In the genomic region with DNA sequence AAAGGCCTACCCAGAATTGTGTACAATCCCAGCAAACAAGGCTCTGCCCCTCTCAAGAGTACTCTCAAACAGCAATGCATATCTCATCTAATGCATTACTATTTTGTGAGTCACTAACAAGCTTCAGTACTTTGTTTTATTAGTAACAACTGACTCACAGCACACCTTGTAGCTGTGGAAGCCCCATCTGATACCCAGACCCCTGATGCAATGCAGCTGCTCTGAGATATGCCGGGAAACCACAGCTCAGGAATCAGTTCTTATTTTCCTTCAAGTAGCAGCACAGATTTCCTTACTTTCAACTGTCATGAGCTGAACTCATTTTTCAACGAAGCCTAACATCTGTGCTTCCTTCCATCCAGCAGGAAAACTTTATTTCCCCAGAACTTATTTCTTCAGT, we compare ENCODE assay signal across 12 cellular contexts. TPM values are rescaled to one million over a fixed set of nuclear protein-coding genes. Genes with fewer than 3 reads are reported as not detected.
DNase-seq lines count a peak whose midpoint lies in the region; ATAC-seq, FAIRE-seq and TF ChIP-seq lines count a peak whose summit lies in the region.
"Had no signal": no experiment of that assay in that cellular context is flagged by ENCODE, and none has a peak within 500 bp of the region (broad histone marks: within the 10 kb centered on the region; RNA-seq: fewer than 3 reads in every experiment).

No MANE protein-coding gene starts in this region.

- H3K9me3 ChIP-seq in RWPE2 (ENCODE audit: severe bottlenecking) = no peaks in the 10 kb centered on the region
- H3K9me3 ChIP-seq in small intestine (ENCODE audit: control insufficient read depth, low read depth) = no peaks in the 10 kb centered on the region
- H3K9me3 ChIP-seq: gastroesophageal sphincter had no signal

- TF ChIP-seq CTCF in RWPE2 (IDR thresholded peaks at IDR 0.05; ENCODE audit: poor library complexity, severe bottlenecking) (no peak), fibroblast of villous mesenchyme (IDR thresholded peaks at IDR 0.05; ENCODE audit: insufficient read depth, low read depth, low read length) (no peak)

- WGBS in small intestine, 3 donors = 27 to 43% (median 40%) methylated on average over 2 of the region's 2 CpGs

- H3K36me3 ChIP-seq in RWPE2 (ENCODE audit: low read depth) = no peaks in the 10 kb centered on the region
- no peaks in the 10 kb centered on the region for H3K36me3 ChIP-seq in small intestine (ENCODE audit: control insufficient read depth in 2 of 2, insufficient read depth in 2 of 2, low read length in 2 of 2)
- H3K36me3 ChIP-seq: gastroesophageal sphincter had no signal

- DNase-seq in activated CD4-positive, CD25-positive, alpha-beta regulatory T cell treated with anti-CD3 and anti-CD28 coated beads, Interleukin-2, amount 50 U/mL, for 72 hours = no peak
- DNase-seq in RWPE2 (ENCODE audit: low spot score) (peak; percentile 80), fibroblast of villous mesenchyme (ENCODE audit: low read depth) (peak; percentile 98), small intestine (peak; percentile 68), superior temporal gyrus (ENCODE audit: extremely low spot score) (no peak)
- DNase-seq: activated naive CD4-positive, alpha-beta T cell treated with Interleukin-2 at 50 U/mL for 16 hours had no signal

- no peak overlapping the region for H3K4me3 ChIP-seq in RWPE2 (ENCODE audit: severe bottlenecking)
- H3K4me3 ChIP-seq in fibroblast of villous mesenchyme (ENCODE audit: low read depth, low read length) = no peak overlapping the region
- H3K4me3 ChIP-seq in small intestine (ENCODE audit: low read depth in 1 of 2, low read length in 2 of 2) = no peak overlapping the region
- H3K4me3 ChIP-seq: gastroesophageal sphincter had no signal

- no peaks in the 10 kb centered on the region for H3K27me3 ChIP-seq in RWPE2 (ENCODE audit: insufficient read depth, poor library complexity, severe bottlenecking)
- no peaks in the 10 kb centered on the region for H3K27me3 ChIP-seq in small intestine (ENCODE audit: control insufficient read depth in 2 of 2, insufficient read depth in 2 of 2, low read length in 2 of 2)
- H3K27me3 ChIP-seq: gastroesophageal sphincter had no signal

- FAIRE-seq in small intestine (lab: Jason Lieb, UNC) = no peak
- FAIRE-seq: A204.1 had no signal

- peaks cover 44% of the 10 kb centered on the region for H3K4me1 ChIP-seq in RWPE2 (ENCODE audit: insufficient read depth, poor library complexity, severe bottlenecking)
- peaks cover 6 to 9% of the 10 kb centered on the region in 2 donors for H3K4me1 ChIP-seq in small intestine (ENCODE audit: control insufficient read depth in 2 of 2, insufficient read depth in 1 of 2, low read depth in 1 of 2, low read length in 1 of 2)
- H3K4me1 ChIP-seq: gastroesophageal sphincter had no signal

- ATAC-seq in activated CD4-positive, CD25-positive, alpha-beta regulatory T cell treated with anti-CD3 and anti-CD28 coated beads, Interleukin-2, amount 50 U/mL, for 24 hours = peak; percentile 78 to 79
- ATAC-seq in RWPE2 (ENCODE audit: low read depth) (peak; percentile 96), GM21367 (IDR thresholded peaks at IDR 0.05; ENCODE audit: unreplicated experiment) (no peak), GM21529 (IDR thresholded peaks at IDR 0.05; ENCODE audit: unreplicated experiment) (no peak)
- ATAC-seq: gastroesophageal sphincter; natural killer cell treated with Interleukin-12 subunit alpha and Interleukin-12 subunit beta and Interleukin-15 and Interleukin-18, amount 100 ng/mL, for 72 hours had no signal

- H3K27ac ChIP-seq in RWPE2 (ENCODE audit: poor library complexity, severe bottlenecking) (peak overlapping the region; percentile 90), small intestine (ENCODE audit: low read depth in 1 of 2, low read length in 1 of 2) (peak overlapping the region; percentile 14 to 29)
- H3K27ac ChIP-seq: gastroesophageal sphincter had no signal

RNA-seq across cellular contexts. Expression of a gene that starts 37.8 kb away (rescaled TPM):
- total RNA-seq in fibroblast of villous mesenchyme = 108 and 175 TPM in 2 replicates
- polyA plus RNA-seq in small intestine = 100 to 1,000 TPM in 1 of 3 donors, 10 to 100 TPM in 2; 46.6 to 140 (median 96.7) TPM

Comparison
In these comparisons a context has a peak if more than half of its experiments do, and no peak if none do; other contexts are left out.
1. ATAC-seq: peak in activated CD4-positive, CD25-positive, alpha-beta regulatory T cell treated with anti-CD3 and anti-CD28 coated beads, Interleukin-2, amount 50 U/mL, for 24 hours (2 of 2) and RWPE2 (single experiment); none in GM21367 (single experiment) and GM21529 (single experiment).
2. DNase-seq: peak in RWPE2 (single experiment), fibroblast of villous mesenchyme (single experiment) and small intestine (single experiment); none in activated CD4-positive, CD25-positive, alpha-beta regulatory T cell treated with anti-CD3 and anti-CD28 coated beads, Interleukin-2, amount 50 U/mL, for 72 hours (single experiment) and superior temporal gyrus (single experiment).